1 cellular context compared by ENCODE assay signal in the genomic region with DNA sequence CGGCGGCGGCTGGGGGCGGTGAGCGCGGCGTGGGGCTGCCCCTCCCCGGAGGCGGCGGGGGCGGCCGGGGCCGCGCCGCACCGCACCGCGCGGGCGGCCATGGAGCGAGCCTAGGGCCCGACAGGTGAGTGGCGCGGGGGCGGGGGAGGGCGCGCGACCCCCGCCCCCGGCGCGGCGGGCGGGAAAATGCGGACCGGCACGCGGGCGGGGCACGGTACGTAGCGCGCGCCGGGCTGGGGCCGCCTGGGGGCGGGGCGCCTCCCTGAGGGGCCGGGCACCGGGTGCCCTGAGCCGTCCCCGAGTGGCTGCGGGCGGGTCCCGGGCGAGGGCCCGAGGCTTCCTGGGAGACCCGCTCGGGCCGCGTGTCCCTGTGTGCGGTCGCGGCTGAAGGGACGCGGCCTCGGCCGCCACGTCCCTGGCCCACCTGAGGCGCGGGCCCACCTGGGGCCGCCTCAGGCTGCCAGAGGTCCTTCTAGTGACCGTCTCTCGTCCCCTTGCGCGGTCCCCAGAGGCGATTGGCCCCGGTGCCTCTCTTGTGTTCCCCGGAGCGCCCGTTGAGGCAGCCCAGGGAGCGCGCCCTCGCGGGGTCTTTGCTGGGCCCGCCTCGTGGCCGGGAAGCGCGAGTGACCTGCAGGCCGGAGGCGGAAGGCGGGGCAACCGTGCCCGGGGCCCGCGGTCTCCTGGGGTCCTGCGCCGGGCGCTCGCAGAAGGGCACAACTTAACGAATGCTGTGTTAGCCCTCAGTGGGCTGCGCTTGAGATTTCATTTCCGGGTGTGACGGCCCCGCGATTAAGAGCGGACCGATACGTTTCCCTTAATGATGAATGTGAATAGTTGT.
A peak's percentile ranks its signal among the peaks of the same experiment; 100 is the strongest.
TF ChIP-seq lines count a peak whose summit lies in the region.

No MANE protein-coding gene starts in this region.

TF ChIP-seq in HepG2, 621 proteins besides CTCF, POLR2A, EP300 and RAD21 (continued from another document and continues in another):
- TF ChIP-seq, protein P1, sequence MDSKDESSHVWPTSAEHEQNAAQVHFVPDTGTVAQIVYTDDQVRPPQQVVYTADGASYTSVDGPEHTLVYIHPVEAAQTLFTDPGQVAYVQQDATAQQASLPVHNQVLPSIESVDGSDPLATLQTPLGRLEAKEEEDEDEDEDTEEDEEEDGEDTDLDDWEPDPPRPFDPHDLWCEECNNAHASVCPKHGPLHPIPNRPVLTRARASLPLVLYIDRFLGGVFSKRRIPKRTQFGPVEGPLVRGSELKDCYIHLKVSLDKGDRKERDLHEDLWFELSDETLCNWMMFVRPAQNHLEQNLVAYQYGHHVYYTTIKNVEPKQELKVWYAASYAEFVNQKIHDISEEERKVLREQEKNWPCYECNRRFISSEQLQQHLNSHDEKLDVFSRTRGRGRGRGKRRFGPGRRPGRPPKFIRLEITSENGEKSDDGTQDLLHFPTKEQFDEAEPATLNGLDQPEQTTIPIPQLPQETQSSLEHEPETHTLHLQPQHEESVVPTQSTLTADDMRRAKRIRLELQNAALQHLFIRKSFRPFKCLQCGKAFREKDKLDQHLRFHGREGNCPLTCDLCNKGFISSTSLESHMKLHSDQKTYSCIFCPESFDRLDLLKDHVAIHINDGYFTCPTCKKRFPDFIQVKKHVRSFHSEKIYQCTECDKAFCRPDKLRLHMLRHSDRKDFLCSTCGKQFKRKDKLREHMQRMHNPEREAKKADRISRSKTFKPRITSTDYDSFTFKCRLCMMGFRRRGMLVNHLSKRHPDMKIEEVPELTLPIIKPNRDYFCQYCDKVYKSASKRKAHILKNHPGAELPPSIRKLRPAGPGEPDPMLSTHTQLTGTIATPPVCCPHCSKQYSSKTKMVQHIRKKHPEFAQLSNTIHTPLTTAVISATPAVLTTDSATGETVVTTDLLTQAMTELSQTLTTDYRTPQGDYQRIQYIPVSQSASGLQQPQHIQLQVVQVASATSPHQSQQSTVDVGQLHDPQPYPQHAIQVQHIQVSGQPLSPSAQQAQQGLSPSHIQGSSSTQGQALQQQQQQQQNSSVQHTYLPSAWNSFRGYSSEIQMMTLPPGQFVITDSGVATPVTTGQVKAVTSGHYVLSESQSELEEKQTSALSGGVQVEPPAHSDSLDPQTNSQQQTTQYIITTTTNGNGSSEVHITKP (CRISPR knock-in tag; IDR thresholded peaks at IDR 0.05; ENCODE audit: low read depth): peak; percentile 89; the same call in 1 of the 2 replicates
- TF ChIP-seq ZNF44 (CRISPR knock-in tag; IDR thresholded peaks at IDR 0.05) (no peak), ZNF253 (CRISPR knock-in tag; IDR thresholded peaks at IDR 0.05; ENCODE audit: borderline replicate concordance) (no peak), FOXP1 (IDR thresholded peaks at IDR 0.05) (no peak), FOXP1 (CRISPR knock-in tag; IDR thresholded peaks at IDR 0.05) (no peak), KLF6 (CRISPR knock-in tag; IDR thresholded peaks at IDR 0.05) (no peak; the same call in 1 of the 2 replicates), HDAC1 (CRISPR knock-in tag; IDR thresholded peaks at IDR 0.05) (peak; percentile 70; the same call in 1 of the 2 replicates), ZNF232 (CRISPR knock-in tag; IDR thresholded peaks at IDR 0.05; ENCODE audit: borderline replicate concordance) (no peak), TBP (CRISPR knock-in tag; IDR thresholded peaks at IDR 0.05) (no peak), ZNF251 (CRISPR knock-in tag; IDR thresholded peaks at IDR 0.05) (no peak), ZNF780A (CRISPR knock-in tag; IDR thresholded peaks at IDR 0.05) (0 out of 2 replicates have a peak, but pooled peaks have one; percentile 42), ZSCAN9 (CRISPR knock-in tag; IDR thresholded peaks at IDR 0.05; ENCODE audit: borderline replicate concordance) (no peak), ZNF234 (CRISPR knock-in tag; conservative IDR thresholded peaks at IDR 0.05) (no peak), RCOR2 (CRISPR knock-in tag; IDR thresholded peaks at IDR 0.05) (no peak), NFYB (CRISPR knock-in tag; IDR thresholded peaks at IDR 0.05) (peak; percentile 10; the same call in 1 of the 2 replicates), DNMT3B (CRISPR knock-in tag; conservative IDR thresholded peaks at IDR 0.05) (no peak), ARNT (IDR thresholded peaks at IDR 0.05) (no peak), ZNF709 (CRISPR knock-in tag; IDR thresholded peaks at IDR 0.05) (0 out of 2 replicates have a peak, but pooled peaks have one; percentile 55), ZNF841 (CRISPR knock-in tag; IDR thresholded peaks at IDR 0.05; ENCODE audit: borderline replicate concordance) (no peak), ZNF331 (CRISPR knock-in tag; IDR thresholded peaks at IDR 0.05) (peak; percentile 19; the same call in 1 of the 2 replicates), TAF1 (CRISPR knock-in tag; IDR thresholded peaks at IDR 0.05) (peak; percentile 68), BORCS8-MEF2B (CRISPR knock-in tag; IDR thresholded peaks at IDR 0.05) (no peak; the same call in 1 of the 2 replicates), ZSCAN29 (CRISPR knock-in tag; conservative IDR thresholded peaks at IDR 0.05) (no peak), ZBTB42 (CRISPR knock-in tag; IDR thresholded peaks at IDR 0.05) (peak; percentile 72; the same call in 1 of the 2 replicates), ZNF3 (CRISPR knock-in tag; IDR thresholded peaks at IDR 0.05) (no peak), MAZ (IDR thresholded peaks at IDR 0.05; ENCODE audit: borderline replicate concordance, low read depth, low read length) (peak; percentile 80; the same call in 1 of the 2 replicates), MAZ (CRISPR knock-in tag; IDR thresholded peaks at IDR 0.05; ENCODE audit: low read depth) (peak; percentile 95), KLF13 (CRISPR knock-in tag; IDR thresholded peaks at IDR 0.05) (0 out of 2 replicates have a peak, but pooled peaks have one; percentile 49), ZNF605 (CRISPR knock-in tag; IDR thresholded peaks at IDR 0.05) (peak; percentile 37; the same call in 1 of the 2 replicates), SMARCE1 (IDR thresholded peaks at IDR 0.05; ENCODE audit: borderline replicate concordance) (no peak), U2AF1 (optimal IDR thresholded peaks at IDR 0.05; ENCODE audit: low read depth, low read length) (no peak), MIER3 (CRISPR knock-in tag; IDR thresholded peaks at IDR 0.05; ENCODE audit: borderline replicate concordance) (no peak)
- TF ChIP-seq, protein P2, sequence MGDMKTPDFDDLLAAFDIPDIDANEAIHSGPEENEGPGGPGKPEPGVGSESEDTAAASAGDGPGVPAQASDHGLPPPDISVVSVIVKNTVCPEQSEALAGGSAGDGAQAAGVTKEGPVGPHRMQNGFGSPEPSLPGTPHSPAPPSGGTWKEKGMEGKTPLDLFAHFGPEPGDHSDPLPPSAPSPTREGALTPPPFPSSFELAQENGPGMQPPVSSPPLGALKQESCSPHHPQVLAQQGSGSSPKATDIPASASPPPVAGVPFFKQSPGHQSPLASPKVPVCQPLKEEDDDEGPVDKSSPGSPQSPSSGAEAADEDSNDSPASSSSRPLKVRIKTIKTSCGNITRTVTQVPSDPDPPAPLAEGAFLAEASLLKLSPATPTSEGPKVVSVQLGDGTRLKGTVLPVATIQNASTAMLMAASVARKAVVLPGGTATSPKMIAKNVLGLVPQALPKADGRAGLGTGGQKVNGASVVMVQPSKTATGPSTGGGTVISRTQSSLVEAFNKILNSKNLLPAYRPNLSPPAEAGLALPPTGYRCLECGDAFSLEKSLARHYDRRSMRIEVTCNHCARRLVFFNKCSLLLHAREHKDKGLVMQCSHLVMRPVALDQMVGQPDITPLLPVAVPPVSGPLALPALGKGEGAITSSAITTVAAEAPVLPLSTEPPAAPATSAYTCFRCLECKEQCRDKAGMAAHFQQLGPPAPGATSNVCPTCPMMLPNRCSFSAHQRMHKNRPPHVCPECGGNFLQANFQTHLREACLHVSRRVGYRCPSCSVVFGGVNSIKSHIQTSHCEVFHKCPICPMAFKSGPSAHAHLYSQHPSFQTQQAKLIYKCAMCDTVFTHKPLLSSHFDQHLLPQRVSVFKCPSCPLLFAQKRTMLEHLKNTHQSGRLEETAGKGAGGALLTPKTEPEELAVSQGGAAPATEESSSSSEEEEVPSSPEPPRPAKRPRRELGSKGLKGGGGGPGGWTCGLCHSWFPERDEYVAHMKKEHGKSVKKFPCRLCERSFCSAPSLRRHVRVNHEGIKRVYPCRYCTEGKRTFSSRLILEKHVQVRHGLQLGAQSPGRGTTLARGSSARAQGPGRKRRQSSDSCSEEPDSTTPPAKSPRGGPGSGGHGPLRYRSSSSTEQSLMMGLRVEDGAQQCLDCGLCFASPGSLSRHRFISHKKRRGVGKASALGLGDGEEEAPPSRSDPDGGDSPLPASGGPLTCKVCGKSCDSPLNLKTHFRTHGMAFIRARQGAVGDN (CRISPR knock-in tag; IDR thresholded peaks at IDR 0.05): peak; percentile 92
- TF ChIP-seq, protein P3, sequence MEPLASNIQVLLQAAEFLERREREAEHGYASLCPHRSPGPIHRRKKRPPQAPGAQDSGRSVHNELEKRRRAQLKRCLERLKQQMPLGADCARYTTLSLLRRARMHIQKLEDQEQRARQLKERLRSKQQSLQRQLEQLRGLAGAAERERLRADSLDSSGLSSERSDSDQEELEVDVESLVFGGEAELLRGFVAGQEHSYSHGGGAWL (CRISPR knock-in tag; IDR thresholded peaks at IDR 0.05): peak; percentile 72; the same call in 1 of the 2 replicates
- TF ChIP-seq, protein P4, sequence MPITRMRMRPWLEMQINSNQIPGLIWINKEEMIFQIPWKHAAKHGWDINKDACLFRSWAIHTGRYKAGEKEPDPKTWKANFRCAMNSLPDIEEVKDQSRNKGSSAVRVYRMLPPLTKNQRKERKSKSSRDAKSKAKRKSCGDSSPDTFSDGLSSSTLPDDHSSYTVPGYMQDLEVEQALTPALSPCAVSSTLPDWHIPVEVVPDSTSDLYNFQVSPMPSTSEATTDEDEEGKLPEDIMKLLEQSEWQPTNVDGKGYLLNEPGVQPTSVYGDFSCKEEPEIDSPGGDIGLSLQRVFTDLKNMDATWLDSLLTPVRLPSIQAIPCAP (CRISPR knock-in tag; IDR thresholded peaks at IDR 0.05; ENCODE audit: low read depth): no peak
- TF ChIP-seq, protein P5, sequence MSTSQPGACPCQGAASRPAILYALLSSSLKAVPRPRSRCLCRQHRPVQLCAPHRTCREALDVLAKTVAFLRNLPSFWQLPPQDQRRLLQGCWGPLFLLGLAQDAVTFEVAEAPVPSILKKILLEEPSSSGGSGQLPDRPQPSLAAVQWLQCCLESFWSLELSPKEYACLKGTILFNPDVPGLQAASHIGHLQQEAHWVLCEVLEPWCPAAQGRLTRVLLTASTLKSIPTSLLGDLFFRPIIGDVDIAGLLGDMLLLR (CRISPR knock-in tag; IDR thresholded peaks at IDR 0.05): no peak; the same call in 1 of the 2 replicates
- TF ChIP-seq, protein P6, sequence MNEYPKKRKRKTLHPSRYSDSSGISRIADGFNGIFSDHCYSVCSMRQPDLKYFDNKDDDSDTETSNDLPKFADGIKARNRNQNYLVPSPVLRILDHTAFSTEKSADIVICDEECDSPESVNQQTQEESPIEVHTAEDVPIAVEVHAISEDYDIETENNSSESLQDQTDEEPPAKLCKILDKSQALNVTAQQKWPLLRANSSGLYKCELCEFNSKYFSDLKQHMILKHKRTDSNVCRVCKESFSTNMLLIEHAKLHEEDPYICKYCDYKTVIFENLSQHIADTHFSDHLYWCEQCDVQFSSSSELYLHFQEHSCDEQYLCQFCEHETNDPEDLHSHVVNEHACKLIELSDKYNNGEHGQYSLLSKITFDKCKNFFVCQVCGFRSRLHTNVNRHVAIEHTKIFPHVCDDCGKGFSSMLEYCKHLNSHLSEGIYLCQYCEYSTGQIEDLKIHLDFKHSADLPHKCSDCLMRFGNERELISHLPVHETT (CRISPR knock-in tag; conservative IDR thresholded peaks at IDR 0.05): peak; percentile 22
- TF ChIP-seq, protein P7, sequence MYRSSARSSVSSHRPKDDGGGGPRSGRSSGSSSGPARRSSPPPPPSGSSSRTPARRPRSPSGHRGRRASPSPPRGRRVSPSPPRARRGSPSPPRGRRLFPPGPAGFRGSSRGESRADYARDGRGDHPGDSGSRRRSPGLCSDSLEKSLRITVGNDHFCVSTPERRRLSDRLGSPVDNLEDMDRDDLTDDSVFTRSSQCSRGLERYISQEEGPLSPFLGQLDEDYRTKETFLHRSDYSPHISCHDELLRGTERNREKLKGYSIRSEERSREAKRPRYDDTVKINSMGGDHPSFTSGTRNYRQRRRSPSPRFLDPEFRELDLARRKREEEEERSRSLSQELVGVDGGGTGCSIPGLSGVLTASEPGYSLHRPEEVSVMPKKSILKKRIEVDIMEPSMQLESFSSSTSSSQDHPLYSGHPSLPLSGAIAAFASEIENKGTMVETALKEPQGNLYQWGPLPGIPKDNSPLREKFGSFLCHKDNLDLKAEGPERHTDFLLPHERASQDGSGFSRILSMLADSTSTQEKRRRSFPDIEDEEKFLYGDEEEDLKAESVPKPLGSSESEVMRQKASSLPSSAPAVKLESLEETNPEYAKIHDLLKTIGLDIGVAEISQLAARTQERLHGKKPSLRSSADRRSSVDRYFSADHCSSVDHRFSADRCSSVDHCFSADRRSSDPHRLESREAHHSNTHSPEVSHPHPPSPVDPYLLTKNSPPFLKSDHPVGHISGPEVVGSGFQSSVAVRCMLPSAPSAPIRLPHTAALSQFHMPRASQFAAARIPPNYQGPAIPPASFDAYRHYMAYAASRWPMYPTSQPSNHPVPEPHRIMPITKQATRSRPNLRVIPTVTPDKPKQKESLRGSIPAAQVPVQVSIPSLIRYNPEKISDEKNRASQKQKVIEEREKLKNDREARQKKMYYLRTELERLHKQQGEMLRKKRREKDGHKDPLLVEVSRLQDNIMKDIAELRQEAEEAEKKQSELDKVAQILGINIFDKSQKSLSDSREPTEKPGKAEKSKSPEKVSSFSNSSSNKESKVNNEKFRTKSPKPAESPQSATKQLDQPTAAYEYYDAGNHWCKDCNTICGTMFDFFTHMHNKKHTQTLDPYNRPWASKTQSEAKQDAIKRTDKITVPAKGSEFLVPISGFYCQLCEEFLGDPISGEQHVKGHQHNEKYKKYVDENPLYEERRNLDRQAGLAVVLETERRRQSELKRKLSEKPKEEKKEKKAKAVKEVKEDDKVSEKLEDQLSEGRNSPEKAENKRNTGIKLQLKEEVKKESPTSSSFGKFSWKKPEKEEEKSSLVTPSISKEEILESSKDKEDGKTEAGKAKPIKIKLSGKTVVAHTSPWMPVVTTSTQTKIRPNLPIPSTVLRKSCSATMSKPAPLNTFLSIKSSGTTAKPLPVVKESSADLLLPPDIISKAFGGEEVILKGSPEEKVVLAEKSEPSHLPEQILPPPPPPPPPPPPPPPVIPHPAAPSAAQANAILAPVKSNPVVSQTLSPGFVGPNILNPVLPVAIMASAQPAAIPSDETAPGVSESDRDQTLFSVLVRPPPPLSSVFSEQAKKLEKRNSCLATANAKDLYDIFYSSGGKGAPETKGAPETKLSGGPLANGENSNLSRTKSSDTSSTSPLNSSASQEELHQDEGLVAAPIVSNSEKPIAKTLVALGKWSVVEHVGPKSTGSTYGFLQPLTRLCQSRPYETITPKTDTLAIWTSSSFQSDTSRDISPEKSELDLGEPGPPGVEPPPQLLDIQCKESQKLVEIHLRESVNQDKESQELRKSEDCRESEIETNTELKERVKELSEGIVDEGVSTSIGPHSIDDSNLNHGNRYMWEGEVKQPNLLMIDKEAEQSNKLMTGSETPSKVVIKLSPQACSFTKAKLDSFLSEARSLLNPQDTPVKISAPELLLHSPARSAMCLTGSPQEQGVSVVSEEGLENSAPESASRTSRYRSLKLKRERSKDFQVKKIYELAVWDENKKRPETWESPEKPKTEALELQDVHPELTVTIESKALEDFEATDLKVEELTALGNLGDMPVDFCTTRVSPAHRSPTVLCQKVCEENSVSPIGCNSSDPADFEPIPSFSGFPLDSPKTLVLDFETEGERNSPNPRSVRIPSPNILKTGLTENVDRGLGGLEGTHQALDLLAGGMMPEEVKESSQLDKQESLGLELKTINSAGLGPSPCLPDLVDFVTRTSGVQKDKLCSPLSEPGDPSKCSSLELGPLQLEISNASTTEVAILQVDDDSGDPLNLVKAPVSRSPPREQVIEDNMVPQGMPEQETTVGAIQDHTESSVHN (CRISPR knock-in tag; IDR thresholded peaks at IDR 0.05): no peak
